19 cellular contexts compared by ENCODE assay signal in the genomic region with DNA sequence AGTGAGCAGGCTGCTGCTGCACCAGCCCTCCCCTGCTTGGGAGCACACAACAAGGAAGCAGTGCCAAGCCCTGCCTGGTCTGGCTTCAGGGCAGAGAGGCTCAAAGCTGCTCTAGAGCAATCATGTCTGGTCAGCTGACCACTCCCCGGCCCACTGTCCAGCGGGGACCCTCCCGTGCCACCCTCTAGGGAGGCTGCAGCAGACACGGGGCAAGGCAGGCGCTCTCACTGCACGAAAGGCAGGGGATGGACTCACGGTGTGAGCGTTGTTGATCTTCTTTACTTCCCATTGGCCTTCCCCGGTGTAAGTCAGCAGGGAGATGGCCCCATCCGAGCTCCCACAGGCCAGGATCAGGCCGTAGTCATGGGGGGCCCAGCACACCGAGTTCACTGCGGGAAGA. TPM values are rescaled to one million over a fixed set of nuclear protein-coding genes. Genes with fewer than 3 reads are reported as not detected.
DNase-seq lines count a peak whose midpoint lies in the region; ATAC-seq, FAIRE-seq and TF ChIP-seq lines count a peak whose summit lies in the region.
"Had no signal": no experiment of that assay in that cellular context is flagged by ENCODE, and none has a peak within 500 bp of the region (broad histone marks: within the 10 kb centered on the region; RNA-seq: fewer than 3 reads in every experiment).

No MANE protein-coding gene starts in this region.

- H3K27ac Mint-ChIP-seq in activated naive CD4-positive, alpha-beta T cell treated with anti-CD3 and anti-CD28 coated beads for 36 hours, result peak overlapping the region; percentile 41
- peak overlapping the region; percentile 28; the same call in 1 of the 2 replicates for H3K27ac Mint-ChIP-seq in GM23338
- peak overlapping the region; percentile 93 for H3K27ac Mint-ChIP-seq in endothelial cell (ENCODE audit: unreplicated experiment)
- peak overlapping the region; percentile 60 for H3K27ac Mint-ChIP-seq in stimulated activated effector memory CD8-positive, alpha-beta T cell treated with anti-CD3 and anti-CD28 coated beads, Interleukin-12 subunit alpha, Interleukin-12 subunit beta, amount 100 ng/mL, for 72 hours

- H3F3A ChIP-seq in GM23338 (replicated peaks; ENCODE audit: low read depth), result no peaks in the 10 kb centered on the region

- FAIRE-seq in frontal cortex (lab: Jason Lieb, UNC), result no peak
- FAIRE-seq: GM12878 had no signal

- no peaks in the 10 kb centered on the region for H3K9me2 ChIP-seq in GM23338 (ENCODE audit: insufficient read depth)

- H3K4me2 ChIP-seq in GM23338, result no peak overlapping the region
- H3K4me2 ChIP-seq: KMS-11, PC-9 had no signal

- intact Hi-C loops in activated naive CD4-positive, alpha-beta T cell treated with anti-CD3 and anti-CD28 coated beads for 36 hours (cut with micrococcal nuclease), result no loop called here

- CTCF ChIA-PET in activated naive CD4-positive, alpha-beta T cell treated with anti-CD3 and anti-CD28 coated beads for 36 hours (lab: Charles Lee), result interaction anchor here (0.7 kb wide), 1 partner anchor 51 kb away, joined by 3 read pairs; no protein-coding TSS in a partner anchor

- H3K36me3 ChIP-seq in GM23338 (ENCODE audit: insufficient read depth), result peaks cover 32% of the 10 kb centered on the region

- no peak overlapping the region for H3K4me3 Mint-ChIP-seq in activated naive CD4-positive, alpha-beta T cell treated with anti-CD3 and anti-CD28 coated beads for 36 hours
- H3K4me3 Mint-ChIP-seq in GM23338 (no peak overlapping the region), endothelial cell (ENCODE audit: unreplicated experiment) (peak overlapping the region; percentile 29)
- H3K4me3 Mint-ChIP-seq in stimulated activated effector memory CD8-positive, alpha-beta T cell treated with anti-CD3 and anti-CD28 coated beads, Interleukin-12 subunit alpha, Interleukin-12 subunit beta, amount 100 ng/mL, for 72 hours, result no peak overlapping the region

- H3K9me3 Mint-ChIP-seq in activated naive CD4-positive, alpha-beta T cell treated with anti-CD3 and anti-CD28 coated beads for 36 hours, result no peaks in the 10 kb centered on the region
- no peaks in the 10 kb centered on the region; the same call in 2 of the 3 replicates for H3K9me3 Mint-ChIP-seq in GM23338
- H3K9me3 Mint-ChIP-seq in endothelial cell (ENCODE audit: unreplicated experiment), result no peaks in the 10 kb centered on the region
- H3K9me3 Mint-ChIP-seq in stimulated activated effector memory CD8-positive, alpha-beta T cell treated with anti-CD3 and anti-CD28 coated beads, Interleukin-12 subunit alpha, Interleukin-12 subunit beta, amount 100 ng/mL, for 72 hours, result no peaks in the 10 kb centered on the region

- DNase-seq in activated naive CD4-positive, alpha-beta T cell treated with anti-CD3 and anti-CD28 coated beads for 36 hours, result no peak
- no peak for DNase-seq in activated naive CD4-positive, alpha-beta T cell treated with anti-CD3 and anti-CD28 coated beads, Interleukin-2, amount 50 U/mL, for 16 hours
- DNase-seq in GM23338 (ENCODE audit: low spot score) (no peak), endothelial cell (ENCODE audit: low spot score) (no peak), amygdala (lab: John Stamatoyannopoulos, UW) (no peak), frontal cortex (ENCODE audit: low spot score in 2 of 2) (no peak)
- no peak for DNase-seq in stimulated activated effector memory CD8-positive, alpha-beta T cell treated with anti-CD3 and anti-CD28 coated beads, Interleukin-12 subunit alpha, Interleukin-12 subunit beta, amount 100 ng/mL, for 72 hours (ENCODE audit: low spot score in 2 of 2)
- no peak for DNase-seq in stimulated activated CD4-positive, alpha-beta T cell treated with anti-CD3 and anti-CD28 coated beads, Interleukin-1b, Interleukin-23, amount 100 ng/mL, for 48 hours
- DNase-seq: GDM1, GOT3, NCI-H1048, NCI-H146, NCI-H2081, NCI-H510A, PC-9 had no signal

- H3K4me1 Mint-ChIP-seq in activated naive CD4-positive, alpha-beta T cell treated with anti-CD3 and anti-CD28 coated beads for 36 hours (ENCODE audit: low read depth), result peaks cover 10% of the 10 kb centered on the region
- peaks cover 3% of the 10 kb centered on the region; the same call in 1 of the 3 replicates for H3K4me1 Mint-ChIP-seq in GM23338
- H3K4me1 Mint-ChIP-seq in endothelial cell (ENCODE audit: unreplicated experiment), result peaks cover 77% of the 10 kb centered on the region
- peaks cover 5% of the 10 kb centered on the region for H3K4me1 Mint-ChIP-seq in stimulated activated effector memory CD8-positive, alpha-beta T cell treated with anti-CD3 and anti-CD28 coated beads, Interleukin-12 subunit alpha, Interleukin-12 subunit beta, amount 100 ng/mL, for 72 hours

- H3K4me3 ChIP-seq in GM23338, result no peak overlapping the region
- H3K4me3 ChIP-seq: GM12878, PC-9 had no signal

- no peaks in the 10 kb centered on the region for H3K27me3 ChIP-seq in GM23338 (ENCODE audit: insufficient read depth)

- TF ChIP-seq CTCF in GM23338 (conservative IDR thresholded peaks at IDR 0.05; ENCODE audit: low read depth in 2 of 2), result no peak
- no peak for TF ChIP-seq CTCF in endothelial cell (IDR thresholded peaks at IDR 0.05; ENCODE audit: unreplicated experiment)

- no peaks in the 10 kb centered on the region for H3K4me1 ChIP-seq in GM23338 (ENCODE audit: insufficient read depth)

- peaks cover 23% of the 10 kb centered on the region; the same call in 1 of the 2 replicates for H4K20me1 ChIP-seq in GM23338 (replicated peaks; ENCODE audit: insufficient read depth)

- ATAC-seq in GM23338, result no peak
- no peak for ATAC-seq in stimulated activated effector memory CD8-positive, alpha-beta T cell treated with anti-CD3 and anti-CD28 coated beads, Interleukin-12 subunit alpha, Interleukin-12 subunit beta, amount 100 ng/mL, for 72 hours
- ATAC-seq: GM12878 had no signal

- H3K79me2 ChIP-seq in GM23338 (replicated peaks; ENCODE audit: insufficient read depth), result no peaks in the 10 kb centered on the region

- peaks cover 20% of the 10 kb centered on the region for H3K36me3 Mint-ChIP-seq in activated naive CD4-positive, alpha-beta T cell treated with anti-CD3 and anti-CD28 coated beads for 36 hours (ENCODE audit: low read depth)
- peaks cover 83% of the 10 kb centered on the region for H3K36me3 Mint-ChIP-seq in GM23338 (ENCODE audit: low read depth)
- peaks cover 74% of the 10 kb centered on the region for H3K36me3 Mint-ChIP-seq in endothelial cell (ENCODE audit: low read depth, unreplicated experiment)
- H3K36me3 Mint-ChIP-seq in stimulated activated effector memory CD8-positive, alpha-beta T cell treated with anti-CD3 and anti-CD28 coated beads, Interleukin-12 subunit alpha, Interleukin-12 subunit beta, amount 100 ng/mL, for 72 hours, result peaks cover 97% of the 10 kb centered on the region

- H3K27me3 Mint-ChIP-seq in activated naive CD4-positive, alpha-beta T cell treated with anti-CD3 and anti-CD28 coated beads for 36 hours (ENCODE audit: low read depth), result no peaks in the 10 kb centered on the region
- H3K27me3 Mint-ChIP-seq in GM23338 (ENCODE audit: insufficient read depth, low read depth, poor library complexity) (peaks cover 5% of the 10 kb centered on the region), endothelial cell (ENCODE audit: unreplicated experiment) (peaks cover 4% of the 10 kb centered on the region)

- no peak overlapping the region for H2AFZ ChIP-seq in GM23338
- H2AFZ ChIP-seq: PC-9 had no signal

- H3K27ac ChIP-seq in GM23338 (ENCODE audit: low read depth), result no peak overlapping the region
- H3K27ac ChIP-seq: C4-2B, KMS-11, PC-9 had no signal

RNA-seq across cellular contexts. Expression of gene SEC13, which starts 9.2 kb away (rescaled TPM):
- total RNA-seq in activated naive CD4-positive, alpha-beta T cell treated with anti-CD3 and anti-CD28 coated beads for 36 hours, result 100 to 1,000 TPM in 1 of 2 experiments, 10 to 100 TPM in 1; 98.1 to 100 TPM
- 108 and 132 TPM in 2 replicates for total RNA-seq in GM23338 (2014; rRNA removed; shearing (Covaris generic))
- polyA plus RNA-seq in GM23338 (2016; fragmentation: Nextera tagmentation; extraction: Ambion mirVana), result 106 and 109 TPM in 2 replicates
- total RNA-seq in endothelial cell (ENCODE audit: unreplicated experiment) (367 TPM), frontal cortex (64.4 TPM)

RNA-seq across cellular contexts. Expression of gene GHRL, which starts 19.0 kb away (rescaled TPM):
- total RNA-seq in activated naive CD4-positive, alpha-beta T cell treated with anti-CD3 and anti-CD28 coated beads for 36 hours, result not detected
- total RNA-seq in GM23338 (2014; rRNA removed; shearing (Covaris generic)), result not detected in 2 replicates
- 0.52 and 0.78 TPM in 2 replicates for polyA plus RNA-seq in GM23338 (2016; fragmentation: Nextera tagmentation; extraction: Ambion mirVana)
- 0.62 TPM for total RNA-seq in endothelial cell (ENCODE audit: unreplicated experiment)
- not detected for total RNA-seq in frontal cortex
- total RNA-seq: M059J, PC-9 had no signal

Comparison
In these comparisons a context has a peak if more than half of its experiments do, and no peak if none do; other contexts are left out.
1. H3K27ac Mint-ChIP-seq: peak in every context shown above with its lines; median percentile 93 in endothelial cell; 60 in stimulated activated effector memory CD8-positive, alpha-beta T cell treated with anti-CD3 and anti-CD28 coated beads, Interleukin-12 subunit alpha, Interleukin-12 subunit beta, amount 100 ng/mL, for 72 hours; 41 in activated naive CD4-positive, alpha-beta T cell treated with anti-CD3 and anti-CD28 coated beads for 36 hours; 28 in GM23338.